Comparison of ENCODE assay signal across 10 cellular contexts in the genomic region with DNA sequence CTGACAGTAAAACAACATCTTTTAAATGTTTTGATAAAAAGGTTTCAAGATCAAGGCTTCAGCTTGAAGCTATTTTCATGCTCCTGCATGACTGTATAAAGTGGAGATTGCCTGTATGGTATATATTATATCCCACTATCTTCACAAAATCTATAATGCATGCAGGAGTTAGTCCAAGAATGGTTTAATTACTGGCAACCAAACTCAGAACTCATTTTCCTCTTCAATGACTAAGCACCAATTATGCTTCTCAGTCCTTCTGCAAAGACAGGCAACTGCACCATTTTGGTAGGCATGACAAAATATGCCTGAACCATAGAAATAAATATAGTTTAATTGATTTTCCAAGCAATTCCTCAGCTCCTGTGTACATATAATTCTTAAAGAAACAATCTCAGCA. TPM values are rescaled to one million over a fixed set of nuclear protein-coding genes. Genes with fewer than 3 reads are reported as not detected.
"Had no signal": no experiment of that assay in that cellular context is flagged by ENCODE, and none has a peak within 500 bp of the region (broad histone marks: within the 10 kb centered on the region; RNA-seq: fewer than 3 reads in every experiment).

No MANE protein-coding gene starts in this region.

- H3K4me1 ChIP-seq: HAP-1 had no signal

- DNase-seq: GM23248, GOT3, H7, H9, HCEC 1CT, HFFc6 had no signal

- H3K9me3 ChIP-seq: HAP-1 had no signal

- H3K4me3 ChIP-seq: GM23248, GM23338, HAP-1 had no signal

- H3K27ac ChIP-seq: GM23248 had no signal

- H3K9ac ChIP-seq: GM23248 had no signal

- ATAC-seq: GM23338, HCT116 had no signal

- H3K36me3 ChIP-seq: HAP-1 had no signal

RNA-seq across cellular contexts. Expression of a gene that starts 54.5 kb away (rescaled TPM):
- total RNA-seq: GM23248, H4, HFFc6 had no signal
